In the genomic region with DNA sequence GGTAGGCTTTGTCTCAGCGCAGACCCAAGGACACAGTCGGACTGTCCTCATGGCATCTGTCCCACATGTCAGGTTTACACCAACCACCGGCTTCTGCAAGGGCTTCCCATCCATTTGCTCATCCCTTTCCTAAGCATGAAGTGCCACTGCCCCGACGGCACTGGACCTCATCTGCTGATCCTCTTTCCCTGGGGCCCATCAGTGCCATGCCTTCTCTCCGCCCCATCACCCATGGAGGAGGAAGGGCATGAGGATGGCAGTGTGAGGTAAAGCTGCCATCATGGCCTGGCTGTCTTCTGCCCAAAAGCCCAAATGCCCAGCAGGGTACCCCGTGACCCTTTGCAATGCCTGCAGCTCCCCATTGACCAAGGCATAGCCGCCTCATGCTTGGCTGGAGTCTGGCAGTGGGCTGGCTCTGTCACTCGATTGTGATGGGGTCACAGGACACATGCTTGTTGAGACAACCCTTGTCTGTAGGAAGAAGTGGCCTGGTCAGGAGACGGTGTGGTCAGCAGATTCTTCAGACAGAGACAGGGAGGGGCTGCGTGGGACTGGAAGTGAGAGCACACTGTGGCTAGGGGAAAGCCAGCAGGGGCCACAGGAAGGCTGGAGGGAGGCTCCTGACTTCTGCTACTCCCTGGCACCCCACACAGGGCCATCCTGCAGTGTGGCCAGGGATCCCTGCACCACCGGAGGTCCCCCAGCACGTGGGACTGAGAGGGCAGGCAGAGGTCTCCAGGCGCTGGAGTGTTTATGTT, we compare ENCODE assay signal across 20 cellular contexts.
"Had no signal": no experiment of that assay in that cellular context is flagged by ENCODE, and none has a peak within 500 bp of the region (broad histone marks: within the 10 kb centered on the region; RNA-seq: fewer than 3 reads in every experiment).

No MANE protein-coding gene starts in this region.

- H3K4me1 ChIP-seq: thyroid gland had no signal

- H3K27ac ChIP-seq: cardiac muscle cell, foreskin keratinocyte, hepatocyte, left ventricle myocardium inferior, right atrium auricular region, thyroid gland had no signal

- H3K36me3 ChIP-seq: cardiac muscle cell, left ventricle myocardium inferior, right atrium auricular region, thyroid gland had no signal

- DNase-seq: activated CD4-positive, alpha-beta T cell treated with anti-CD3 and anti-CD28 coated beads for 4 hours; activated CD4-positive, alpha-beta T cell treated with anti-CD3 and anti-CD28 coated beads, Interleukin-2, amount 50 U/mL, for 48 hours; activated gamma-delta T cell; activated naive CD4-positive, alpha-beta T cell treated with anti-CD3 and anti-CD28 coated beads, Interleukin-2, amount 50 U/mL, for 16 hours; activated naive CD8-positive, alpha-beta T cell treated with anti-CD3 and anti-CD28 coated beads, Interleukin-2, amount 50 U/mL, for 24 hours; effector CD4-positive, alpha-beta T cell; erythroblast; foreskin keratinocyte; immature natural killer cell; left ventricle myocardium inferior; naive B cell; stimulated activated CD4-positive, alpha-beta T cell treated with anti-CD3 and anti-CD28 coated beads, Interleukin-12 subunit alpha, Interleukin-12 subunit beta, amount 100 ng/mL, for 4 hours; stimulated activated CD4-positive, alpha-beta T cell treated with anti-CD3 and anti-CD28 coated beads, Interleukin-4, amount 100 ng/mL, for 4 hours; stimulated activated naive CD8-positive, alpha-beta T cell treated with anti-CD3 and anti-CD28 coated beads, Interleukin-15, Interleukin-2, amounts not matched to agents 100 U/mL and 50 U/mL, for 24 hours; T1000; thyroid gland had no signal

- ATAC-seq: activated naive CD8-positive, alpha-beta T cell treated with anti-CD3 and anti-CD28 coated beads, Interleukin-2, amount 50 U/mL, for 24 hours; foreskin keratinocyte; stimulated activated naive CD8-positive, alpha-beta T cell treated with anti-CD3 and anti-CD28 coated beads, Interleukin-15, Interleukin-2, amounts not matched to agents 100 U/mL and 50 U/mL, for 24 hours; WTC11 had no signal

- H3K27me3 ChIP-seq: cardiac muscle cell, foreskin keratinocyte, hepatocyte, right atrium auricular region, thyroid gland had no signal

- H3K9me3 ChIP-seq: right atrium auricular region, thyroid gland had no signal

- H3K4me3 ChIP-seq: cardiac muscle cell, hepatocyte, left ventricle myocardium inferior, right atrium auricular region, thyroid gland had no signal
